In the genomic region with DNA sequence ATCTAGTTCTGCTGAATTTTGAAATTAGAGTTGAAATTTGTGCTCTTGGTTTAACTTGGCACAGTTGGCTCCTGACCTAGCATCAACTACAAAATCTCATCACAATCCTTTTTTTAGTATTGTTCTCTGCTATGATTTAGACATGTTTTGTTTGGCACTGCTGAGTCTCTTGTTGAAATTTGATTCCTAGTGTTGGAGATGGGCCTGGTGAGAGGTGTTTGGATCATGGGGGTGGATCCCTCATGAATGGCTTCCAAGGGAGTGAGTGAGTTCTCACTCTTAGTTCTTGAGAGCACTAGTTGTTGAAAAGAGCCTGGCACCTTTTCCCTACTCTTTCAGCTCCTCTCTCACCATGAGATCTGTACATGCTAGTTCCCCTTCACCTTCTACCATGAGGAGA, we compare ENCODE assay signal across 33 cellular contexts.
DNase-seq lines count a peak whose midpoint lies in the region; ATAC-seq and TF ChIP-seq lines count a peak whose summit lies in the region.
"Had no signal": no experiment of that assay in that cellular context is flagged by ENCODE, and none has a peak within 500 bp of the region (broad histone marks: within the 10 kb centered on the region; RNA-seq: fewer than 3 reads in every experiment).

No MANE protein-coding gene starts in this region.

- H3K4me3 ChIP-seq in astrocyte of the cerebellum (ENCODE audit: low read depth, low read length) (no peak overlapping the region), fibroblast of mammary gland (ENCODE audit: control insufficient read depth, low read depth, low read length) (no peak overlapping the region), GM23338 (no peak overlapping the region)
- H3K4me3 ChIP-seq: SJSA1, spleen, thoracic aorta had no signal

- H3K27me3 ChIP-seq in GM23338 (ENCODE audit: insufficient read depth): no peaks in the 10 kb centered on the region
- H3K27me3 ChIP-seq: SJSA1, spleen had no signal

- peaks cover 2% of the 10 kb centered on the region; the same call in 2 of the 3 replicates for H3K4me1 Mint-ChIP-seq in GM23338
- H3K4me1 Mint-ChIP-seq: immature natural killer cell had no signal

- ATAC-seq in GM23338 (no peak), HG03175 (IDR thresholded peaks at IDR 0.05; ENCODE audit: unreplicated experiment) (no peak)
- ATAC-seq: activated naive CD4-positive, alpha-beta T cell treated with anti-CD3 and anti-CD28 coated beads, Interleukin-2, amount 50 U/mL, for 72 hours; left lobe of liver; stimulated activated naive CD8-positive, alpha-beta T cell treated with anti-CD3 and anti-CD28 coated beads, Interleukin-15, Interleukin-2, amounts not matched to agents 100 U/mL and 50 U/mL, for 24 hours had no signal

- no peak overlapping the region for H3K4me2 ChIP-seq in GM23338

- H3K9me3 Mint-ChIP-seq in GM23338: no peaks in the 10 kb centered on the region
- H3K9me3 Mint-ChIP-seq: activated naive CD4-positive, alpha-beta T cell treated with anti-CD3 and anti-CD28 coated beads, Interleukin-2, amount 50 U/mL, for 72 hours; activated T-helper 2 cell treated with anti-CD3 and anti-CD28 coated beads, Interferon-gamma antibody, Interleukin-2, Interleukin-4, amounts not matched to agents 10 μg/mL and 5 μg/mL and 100 μg/mL, durations not matched to agents 14 hours and 24 hours and 36 hours; dendritic cell treated with granulocyte-macrophage colony-stimulating factor and Interleukin-4, amounts not matched to agents 40 ng/mL and 50 ng/mL, for 4 days had no signal

- no peaks in the 10 kb centered on the region for H3F3A ChIP-seq in GM23338 (replicated peaks; ENCODE audit: low read depth)

- no peak overlapping the region for H2AFZ ChIP-seq in GM23338
- H2AFZ ChIP-seq: parathyroid adenoma had no signal

- H3K79me2 ChIP-seq in GM23338 (replicated peaks; ENCODE audit: insufficient read depth): no peaks in the 10 kb centered on the region
- H3K79me2 ChIP-seq: parathyroid adenoma had no signal

- TF ChIP-seq CTCF in astrocyte of the cerebellum (IDR thresholded peaks at IDR 0.05; ENCODE audit: low read depth, low read length, missing control alignments): no peak
- TF ChIP-seq CTCF in fibroblast of mammary gland (conservative IDR thresholded peaks at IDR 0.05; ENCODE audit: control insufficient read depth, insufficient read depth, low read depth, low read length): no peak
- no peak for TF ChIP-seq CTCF in GM23338 (conservative IDR thresholded peaks at IDR 0.05; ENCODE audit: low read depth in 2 of 2)

- H3K36me3 Mint-ChIP-seq in GM23338 (ENCODE audit: low read depth): no peaks in the 10 kb centered on the region
- H3K36me3 Mint-ChIP-seq: activated naive CD4-positive, alpha-beta T cell treated with anti-CD3 and anti-CD28 coated beads, Interleukin-2, amount 50 U/mL, for 72 hours; immature natural killer cell had no signal

- H3K27ac ChIP-seq in GM23338 (ENCODE audit: low read depth): no peak overlapping the region
- H3K27ac ChIP-seq: C4-2B, parathyroid adenoma, SJSA1, spleen, thoracic aorta, WERI-Rb-1 had no signal

- H3K27ac Mint-ChIP-seq in GM23338: no peak overlapping the region
- H3K27ac Mint-ChIP-seq: activated naive CD4-positive, alpha-beta T cell treated with anti-CD3 and anti-CD28 coated beads, Interleukin-2, amount 50 U/mL, for 72 hours; activated T-helper 2 cell treated with anti-CD3 and anti-CD28 coated beads, Interferon-gamma antibody, Interleukin-2, Interleukin-4, amounts not matched to agents 10 μg/mL and 5 μg/mL and 100 μg/mL, durations not matched to agents 14 hours and 24 hours and 36 hours; dendritic cell treated with granulocyte-macrophage colony-stimulating factor and Interleukin-4, amounts not matched to agents 40 ng/mL and 50 ng/mL, for 4 days; immature natural killer cell had no signal

- no peaks in the 10 kb centered on the region for H3K4me1 ChIP-seq in GM23338 (ENCODE audit: insufficient read depth)
- H3K4me1 ChIP-seq: parathyroid adenoma, SJSA1, spleen had no signal

- H3K9me2 ChIP-seq in GM23338 (ENCODE audit: insufficient read depth): no peaks in the 10 kb centered on the region

- no peak overlapping the region for H3K4me3 Mint-ChIP-seq in GM23338
- H3K4me3 Mint-ChIP-seq: dendritic cell treated with granulocyte-macrophage colony-stimulating factor and Interleukin-4, amounts not matched to agents 40 ng/mL and 50 ng/mL, for 4 days; immature natural killer cell had no signal

- no peaks in the 10 kb centered on the region for H3K27me3 Mint-ChIP-seq in GM23338 (ENCODE audit: insufficient read depth, low read depth, poor library complexity)
- H3K27me3 Mint-ChIP-seq: dendritic cell treated with granulocyte-macrophage colony-stimulating factor and Interleukin-4, amounts not matched to agents 40 ng/mL and 50 ng/mL, for 4 days had no signal

- H3K36me3 ChIP-seq in GM23338 (ENCODE audit: insufficient read depth): no peaks in the 10 kb centered on the region
- H3K36me3 ChIP-seq: SJSA1, spleen, thoracic aorta, WERI-Rb-1 had no signal

- DNase-seq in NCI-H446 (lab: John Stamatoyannopoulos, UW) (peak; percentile 14 to 22), NCI-H446 treated with DMSO at 0.1 percent for 48 hours (lab: John Stamatoyannopoulos, UW) (no peak), astrocyte of the cerebellum (ENCODE audit: low read depth) (peak; percentile 32), fibroblast of mammary gland (ENCODE audit: low read depth) (peak; percentile 76), smooth muscle cell of the brain vasculature (ENCODE audit: low read depth, low spot score) (peak; percentile 36), midbrain (lab: John Stamatoyannopoulos, UW) (no peak), GM23338 (ENCODE audit: low spot score) (no peak)
- DNase-seq: 8988T; activated CD4-positive, alpha-beta T cell treated with anti-CD3 and anti-CD28 coated beads for 4 hours; central memory CD4-positive, alpha-beta T cell; DMS79; hypothalamus; immature natural killer cell; mesenchymal stem cell; NCI-H1105; NCI-H187 treated with DMSO at 0.1 percent for 48 hours; NCI-H2227 treated with DMSO at 0.1 percent for 48 hours; NCI-H774; RPMI8226; spleen; stimulated activated CD4-positive, alpha-beta T cell treated with anti-CD3 and anti-CD28 coated beads, Interleukin-2, amount 100 ng/mL, for 24 hours; stimulated activated naive CD8-positive, alpha-beta T cell treated with anti-CD3 and anti-CD28 coated beads, Interleukin-15, Interleukin-2, amounts not matched to agents 100 U/mL and 50 U/mL, for 24 hours; T1000; WERI-Rb-1 had no signal

- no peaks in the 10 kb centered on the region for H4K20me1 ChIP-seq in GM23338 (replicated peaks; ENCODE audit: insufficient read depth)

- in situ Hi-C loops in astrocyte of the cerebellum (cut with HindIII; ENCODE audit: low sequenced_read_pairs): no loop called here

TF ChIP-seq in GM23338, 12 proteins besides CTCF, POLR2A, EP300 and RAD21:
- TF ChIP-seq EZH2 (IDR thresholded peaks at IDR 0.05; ENCODE audit: low read depth, unreplicated experiment) (no peak), CREB1 (CRISPR knock-in tag; IDR thresholded peaks at IDR 0.05; ENCODE audit: low read depth) (no peak), STAT1 (IDR thresholded peaks at IDR 0.05; ENCODE audit: unreplicated experiment) (no peak), ZNF331 (CRISPR knock-in tag; IDR thresholded peaks at IDR 0.05; ENCODE audit: low read depth) (no peak), JUNB (IDR thresholded peaks at IDR 0.05; ENCODE audit: unreplicated experiment) (no peak)

Comparison
In these comparisons a context has a peak if more than half of its experiments do, and no peak if none do; other contexts are left out.
1. DNase-seq: peak in NCI-H446 (2 of 2), astrocyte of the cerebellum (single experiment), fibroblast of mammary gland (single experiment) and smooth muscle cell of the brain vasculature (single experiment); none in NCI-H446 treated with DMSO at 0.1 percent for 48 hours (single experiment), midbrain (single experiment) and GM23338 (single experiment).